11 cellular contexts compared by ENCODE assay signal in genomic region chr5:69265931-69266330, GRCh38. TPM values are rescaled to one million over a fixed set of nuclear protein-coding genes. Genes with fewer than 3 reads are reported as not detected.
A peak's percentile ranks its signal among the peaks of the same experiment; 100 is the strongest.
DNase-seq lines count a peak whose midpoint lies in the region; ATAC-seq and TF ChIP-seq lines count a peak whose summit lies in the region.
"Had no signal": no experiment of that assay in that cellular context is flagged by ENCODE, and none has a peak within 500 bp of the region (broad histone marks: within the 10 kb centered on the region; RNA-seq: fewer than 3 reads in every experiment).

No MANE protein-coding gene starts in this region.

- no peaks in the 10 kb centered on the region for H3K9me2 ChIP-seq in GM23338 (ENCODE audit: insufficient read depth)

- H3K4me3 Mint-ChIP-seq in Calu3 (ENCODE audit: low read depth, unreplicated experiment) (no peak overlapping the region), GM23338 (no peak overlapping the region), WTC11 (no peak overlapping the region)
- no peak overlapping the region for H3K4me3 Mint-ChIP-seq in naive thymus-derived CD4-positive, alpha-beta T cell

- no TSS peak for BruUV-seq in Calu3 (replicated peaks; lab: Mats Ljungman, UMichigan)

- peaks cover 49% of the 10 kb centered on the region for H3K36me3 ChIP-seq in GM23338 (ENCODE audit: insufficient read depth)
- H3K36me3 ChIP-seq in naive thymus-derived CD4-positive, alpha-beta T cell (ENCODE audit: control insufficient read depth in 2 of 3, insufficient read depth in 3 of 3, low read length in 3 of 3): peaks cover 0 to 48% (median 7%) of the 10 kb centered on the region in 3 experiments

- no peaks in the 10 kb centered on the region for H3K27me3 Mint-ChIP-seq in Calu3 (ENCODE audit: unreplicated experiment)
- peaks cover 5% of the 10 kb centered on the region for H3K27me3 Mint-ChIP-seq in GM23338 (ENCODE audit: insufficient read depth, low read depth, poor library complexity)
- no peaks in the 10 kb centered on the region for H3K27me3 Mint-ChIP-seq in WTC11 (ENCODE audit: low read depth)
- no peaks in the 10 kb centered on the region for H3K27me3 Mint-ChIP-seq in naive thymus-derived CD4-positive, alpha-beta T cell

- no peaks in the 10 kb centered on the region for H3K79me2 ChIP-seq in GM23338 (replicated peaks; ENCODE audit: insufficient read depth)

- peak; percentile 100 for ATAC-seq in GM23338
- peak; percentile 100 for ATAC-seq in WTC11
- peak; percentile 38 for ATAC-seq in left colon
- ATAC-seq in GM18517 (IDR thresholded peaks at IDR 0.05; ENCODE audit: unreplicated experiment): no peak
- ATAC-seq in naive thymus-derived CD4-positive, alpha-beta T cell: no peak
- ATAC-seq: left lobe of liver had no signal

- TF ChIP-seq CTCF in Calu3 (IDR thresholded peaks at IDR 0.05; ENCODE audit: unreplicated experiment) (no peak), GM23338 (conservative IDR thresholded peaks at IDR 0.05; ENCODE audit: low read depth in 2 of 2) (peak; percentile 86 to 92), WTC11 (IDR thresholded peaks at IDR 0.05) (peak; percentile 50)

- H3K27ac ChIP-seq in GM23338 (ENCODE audit: low read depth): peak overlapping the region; percentile 72; the same call in 1 of the 2 replicates
- H3K27ac ChIP-seq in naive thymus-derived CD4-positive, alpha-beta T cell (ENCODE audit: low read depth, low read length): no peak overlapping the region

- H3K4me1 Mint-ChIP-seq in Calu3 (ENCODE audit: low read depth, unreplicated experiment) (peaks cover 8% of the 10 kb centered on the region), GM23338 (no peaks in the 10 kb centered on the region), WTC11 (no peaks in the 10 kb centered on the region)
- H3K4me1 Mint-ChIP-seq in naive thymus-derived CD4-positive, alpha-beta T cell: peaks cover 0 to 5% (median 1%) of the 10 kb centered on the region in 7 donors

- H4K20me1 ChIP-seq in GM23338 (replicated peaks; ENCODE audit: insufficient read depth): 0 out of 2 replicates have a peak, but pooled peaks cover 9% of the 10 kb centered on the region

- no peaks in the 10 kb centered on the region for H3K9me3 ChIP-seq in naive thymus-derived CD4-positive, alpha-beta T cell (ENCODE audit: control insufficient read depth in 2 of 3, low read length in 3 of 3)

- H3K27ac Mint-ChIP-seq in Calu3 (ENCODE audit: unreplicated experiment) (no peak overlapping the region), GM23338 (peak overlapping the region; percentile 55), WTC11 (peak overlapping the region; percentile 27; the same call in 1 of the 2 replicates)
- H3K27ac Mint-ChIP-seq in naive thymus-derived CD4-positive, alpha-beta T cell: no peak overlapping the region

- H3K27me3 ChIP-seq in GM23338 (ENCODE audit: insufficient read depth): no peaks in the 10 kb centered on the region
- no peaks in the 10 kb centered on the region for H3K27me3 ChIP-seq in naive thymus-derived CD4-positive, alpha-beta T cell (ENCODE audit: control insufficient read depth in 2 of 2, insufficient read depth in 2 of 2, low read length in 2 of 2)

- no peak overlapping the region for H3K4me2 ChIP-seq in GM23338

- H3K4me1 ChIP-seq in GM23338 (ENCODE audit: insufficient read depth): no peaks in the 10 kb centered on the region
- no peaks in the 10 kb centered on the region for H3K4me1 ChIP-seq in naive thymus-derived CD4-positive, alpha-beta T cell (ENCODE audit: control insufficient read depth in 2 of 2, insufficient read depth in 2 of 2, low read length in 2 of 2)

- DNase-seq in Calu3 (peak; percentile 11), GM23338 (ENCODE audit: low spot score) (peak; percentile 94), WTC11 (ENCODE audit: low spot score) (peak; percentile 82), left colon (no peak), SW480 (ENCODE audit: low spot score) (no peak)
- no peak for DNase-seq in naive thymus-derived CD4-positive, alpha-beta T cell
- DNase-seq: activated CD4-positive, CD25-positive, alpha-beta regulatory T cell treated with anti-CD3 and anti-CD28 coated beads, Interleukin-2, amount 50 U/mL, for 72 hours; NCI-H1694 treated with DMSO at 0.1 percent for 48 hours; stimulated activated CD4-positive, alpha-beta T cell treated with anti-CD3 and anti-CD28 coated beads, Interleukin-2, amount 100 ng/mL, for 48 hours had no signal

- H3K9me3 Mint-ChIP-seq in Calu3 (ENCODE audit: low read depth, unreplicated experiment): no peaks in the 10 kb centered on the region
- H3K9me3 Mint-ChIP-seq in GM23338: no peaks in the 10 kb centered on the region
- H3K9me3 Mint-ChIP-seq in WTC11: no peaks in the 10 kb centered on the region
- H3K9me3 Mint-ChIP-seq in naive thymus-derived CD4-positive, alpha-beta T cell: no peaks in the 10 kb centered on the region

- H3F3A ChIP-seq in GM23338 (replicated peaks; ENCODE audit: low read depth): peaks cover 8% of the 10 kb centered on the region

- H3K36me3 Mint-ChIP-seq in Calu3 (ENCODE audit: insufficient read depth, unreplicated experiment) (peaks cover 39% of the 10 kb centered on the region), GM23338 (ENCODE audit: low read depth) (peaks cover 68% of the 10 kb centered on the region), WTC11 (peaks cover 45% of the 10 kb centered on the region)
- peaks cover 0 to 53% (median 15%) of the 10 kb centered on the region in 5 donors for H3K36me3 Mint-ChIP-seq in naive thymus-derived CD4-positive, alpha-beta T cell

- no peak overlapping the region for H2AFZ ChIP-seq in GM23338

- intact Hi-C loops in Calu3 (cut with micrococcal nuclease; ENCODE audit: unreplicated experiment): no loop called here
- intact Hi-C loops in left colon (cut with DNase I, micrococcal nuclease): no loop called here
- intact Hi-C loops in naive thymus-derived CD4-positive, alpha-beta T cell (cut with micrococcal nuclease): no loop called here

- POLR2A ChIA-PET in WTC11 (lab: Charles Lee): no interaction called here
- POLR2A ChIA-PET in naive thymus-derived CD4-positive, alpha-beta T cell (lab: Charles Lee): no interaction called here

- no peak overlapping the region for H3K4me3 ChIP-seq in GM23338
- no peak overlapping the region for H3K4me3 ChIP-seq in naive thymus-derived CD4-positive, alpha-beta T cell (ENCODE audit: low read length)

- CTCF ChIA-PET in Calu3 (lab: Charles Lee): no interaction called here
- CTCF ChIA-PET in WTC11 (lab: Charles Lee): interaction anchor here (0.6 to 2.8 kb wide), 21 partner anchors 10 to 172 kb away, joined by 3 to 31 read pairs (median 4); partner anchors contain the start of genes CCDC125, CCNB1, CDK7 and SLC30A5
- CTCF ChIA-PET in naive thymus-derived CD4-positive, alpha-beta T cell (lab: Charles Lee): no interaction called here

TF ChIP-seq in GM23338, 12 proteins besides CTCF, POLR2A, EP300 and RAD21:
- TF ChIP-seq STAT1 (IDR thresholded peaks at IDR 0.05; ENCODE audit: unreplicated experiment) (no peak), ZNF114 (CRISPR knock-in tag; IDR thresholded peaks at IDR 0.05) (no peak), ZNF331 (CRISPR knock-in tag; IDR thresholded peaks at IDR 0.05; ENCODE audit: low read depth) (peak; percentile 82), POLR2AphosphoS5 (IDR thresholded peaks at IDR 0.05; ENCODE audit: low read depth) (no peak)

TF ChIP-seq in WTC11, 78 proteins besides CTCF, POLR2A, EP300 and RAD21 (continues in another document):
- TF ChIP-seq ARID4B (CRISPR knock-in tag; IDR thresholded peaks at IDR 0.05; ENCODE audit: borderline replicate concordance) (no peak), E2F4 (CRISPR knock-in tag; IDR thresholded peaks at IDR 0.05; ENCODE audit: borderline replicate concordance, low read depth) (no peak)

RNA-seq across cellular contexts. Expression of gene CDK7, which starts 31.2 kb away (rescaled TPM):
- total RNA-seq in Calu3 (2022) (31.8 and 38.5 TPM in 2 replicates), WTC11 (2021) (50.4 to 62.7 TPM (median 51.7 TPM) in 3 replicates), left colon (10 to 100 TPM; 22.1 to 25.2 TPM)
- total RNA-seq in GM23338 (2014; rRNA removed; shearing (Covaris generic)): 80.7 and 81.1 TPM in 2 replicates
- 69.4 and 78.4 TPM in 2 replicates for polyA plus RNA-seq in GM23338 (2016; fragmentation: Nextera tagmentation; extraction: Ambion mirVana)
- 10 to 100 TPM; 18.2 to 28.9 (median 21.8) TPM for total RNA-seq in naive thymus-derived CD4-positive, alpha-beta T cell
- 10 to 100 TPM; 19.7 to 24.7 TPM for polyA plus RNA-seq in naive thymus-derived CD4-positive, alpha-beta T cell

Comparison
In these comparisons a context has a peak if more than half of its experiments do, and no peak if none do; other contexts are left out.
1. DNase-seq: peak in Calu3 (single experiment), GM23338 (single experiment) and WTC11 (single experiment); none in left colon (0 of 2), naive thymus-derived CD4-positive, alpha-beta T cell (0 of 9) and SW480 (single experiment).
2. H3K27ac Mint-ChIP-seq: peak in GM23338 (single experiment) and WTC11 (single experiment); none in Calu3 (single experiment) and naive thymus-derived CD4-positive, alpha-beta T cell (0 of 9).
3. ATAC-seq: peak in GM23338 (single experiment), WTC11 (single experiment) and left colon (single experiment); none in GM18517 (single experiment) and naive thymus-derived CD4-positive, alpha-beta T cell (single experiment).